29 cellular contexts compared by ENCODE assay signal in genomic region chr2:210054696-210055095, GRCh38.
"Had no signal": no experiment of that assay in that cellular context is flagged by ENCODE, and none has a peak within 500 bp of the region (broad histone marks: within the 10 kb centered on the region; RNA-seq: fewer than 3 reads in every experiment).

No MANE protein-coding gene starts in this region.

- H3K4me1 Mint-ChIP-seq: stimulated activated effector memory CD8-positive, alpha-beta T cell treated with anti-CD3 and anti-CD28 coated beads, Interleukin-12 subunit alpha, Interleukin-12 subunit beta, amount 100 ng/mL, for 72 hours; stimulated activated memory B cell treated with anti-CD40 and anti-IgM and Interleukin-4, amounts not matched to agents 10 μg/mL and 1 μg/mL and 100 μg/mL, for 72 hours; stimulated activated naive B cell treated with anti-CD40 and anti-IgM and Interleukin-4, amounts not matched to agents 10 μg/mL and 1 μg/mL and 100 μg/mL, for 72 hours; stimulated activated naive CD8-positive, alpha-beta T cell treated with anti-CD3 and anti-CD28 coated beads, Interleukin-15, amount 100 ng/mL, for 72 hours had no signal

- H3K9me3 ChIP-seq: suprapubic skin, testis, thyroid gland, upper lobe of right lung, uterus had no signal

- H3K4me3 Mint-ChIP-seq: stimulated activated effector memory CD8-positive, alpha-beta T cell treated with anti-CD3 and anti-CD28 coated beads, Interleukin-12 subunit alpha, Interleukin-12 subunit beta, amount 100 ng/mL, for 72 hours; stimulated activated memory B cell treated with anti-CD40 and anti-IgM and Interleukin-4, amounts not matched to agents 10 μg/mL and 1 μg/mL and 100 μg/mL, for 72 hours; stimulated activated naive B cell treated with anti-CD40 and anti-IgM and Interleukin-4, amounts not matched to agents 10 μg/mL and 1 μg/mL and 100 μg/mL, for 72 hours; stimulated activated naive CD8-positive, alpha-beta T cell treated with anti-CD3 and anti-CD28 coated beads, Interleukin-15, amount 100 ng/mL, for 72 hours; stimulated activated naive CD8-positive, alpha-beta T cell treated with anti-CD3 and anti-CD28 coated beads, Interleukin-15, Interleukin-2, amounts not matched to agents 100 ng/mL and 50 ng/mL, for 24 hours; type B pancreatic cell had no signal

- H3K36me3 Mint-ChIP-seq: stimulated activated effector memory CD8-positive, alpha-beta T cell treated with anti-CD3 and anti-CD28 coated beads, Interleukin-12 subunit alpha, Interleukin-12 subunit beta, amount 100 ng/mL, for 72 hours had no signal

- DNase-seq: stimulated activated CD4-positive, alpha-beta T cell treated with anti-CD3 and anti-CD28 coated beads, Interleukin-2, amount 100 ng/mL, for 48 hours; stimulated activated CD4-positive, alpha-beta T cell treated with anti-CD3 and anti-CD28 coated beads, Interleukin-4, amount 100 ng/mL, for 1 hour; stimulated activated CD4-positive, alpha-beta T cell treated with anti-CD3 and anti-CD28 coated beads, Interleukin-4, amount 100 ng/mL, for 24 hours; stimulated activated CD4-positive, alpha-beta T cell treated with anti-CD3 and anti-CD28 coated beads, Interleukin-4, amount 100 ng/mL, for 4 hours; stimulated activated CD8-positive, alpha-beta memory T cell treated with anti-CD3 and anti-CD28 coated beads, Interleukin-4, amount 100 ng/mL, for 48 hours; stimulated activated naive B cell treated with anti-CD40 and anti-IgM and Interleukin-4, amounts not matched to agents 10 μg/mL and 1 μg/mL and 100 μg/mL, for 72 hours; stimulated activated naive CD4-positive, alpha-beta T cell; stimulated activated naive CD4-positive, alpha-beta T cell treated with Interleukin-2 at 50 U/mL for 16 hours; stimulated activated naive CD8-positive, alpha-beta T cell treated with anti-CD3 and anti-CD28 coated beads, Interleukin-15, amount 100 ng/mL, for 72 hours; stimulated activated naive CD8-positive, alpha-beta T cell treated with anti-CD3 and anti-CD28 coated beads, Interleukin-15, Interleukin-2, amounts not matched to agents 100 U/mL and 50 U/mL, for 24 hours; stomach; substantia nigra; testis; thyroid gland; tibial artery; transverse colon; trophoblast cell; upper lobe of left lung; upper lobe of right lung; uterus had no signal

- H3K4me3 ChIP-seq: stomach, suprapubic skin, testis, thoracic aorta, thyroid gland, tibial artery, tibial nerve, transverse colon, upper lobe of left lung, upper lobe of right lung, uterus, vagina had no signal

- H3K36me3 ChIP-seq: thyroid gland, transverse colon, uterus had no signal

- H3K27ac ChIP-seq: stomach, suprapubic skin, testis, thoracic aorta, thyroid gland, tibial artery, tibial nerve, transverse colon, upper lobe of left lung, upper lobe of right lung, uterus, vagina had no signal

- H3K27ac Mint-ChIP-seq: stimulated activated effector memory CD8-positive, alpha-beta T cell treated with anti-CD3 and anti-CD28 coated beads, Interleukin-12 subunit alpha, Interleukin-12 subunit beta, amount 100 ng/mL, for 72 hours; stimulated activated memory B cell treated with anti-CD40 and anti-IgM and Interleukin-4, amounts not matched to agents 10 μg/mL and 1 μg/mL and 100 μg/mL, for 72 hours; stimulated activated naive B cell treated with anti-CD40 and anti-IgM and Interleukin-4, amounts not matched to agents 10 μg/mL and 1 μg/mL and 100 μg/mL, for 72 hours; stimulated activated naive CD8-positive, alpha-beta T cell treated with anti-CD3 and anti-CD28 coated beads, Interleukin-15, Interleukin-2, amounts not matched to agents 100 ng/mL and 50 ng/mL, for 24 hours; type B pancreatic cell had no signal

- ATAC-seq: stimulated activated effector memory CD8-positive, alpha-beta T cell treated with anti-CD3 and anti-CD28 coated beads, Interleukin-12 subunit alpha, Interleukin-12 subunit beta, amount 100 ng/mL, for 72 hours; stimulated activated memory B cell treated with anti-CD40 and anti-IgM and Interleukin-4, amounts not matched to agents 10 μg/mL and 1 μg/mL and 100 μg/mL, for 72 hours; stimulated activated naive B cell treated with anti-CD40 and anti-IgM and Interleukin-4, amounts not matched to agents 10 μg/mL and 1 μg/mL and 100 μg/mL, for 72 hours; stimulated activated naive CD8-positive, alpha-beta T cell treated with anti-CD3 and anti-CD28 coated beads, Interleukin-15, amount 100 ng/mL, for 72 hours; stimulated activated naive CD8-positive, alpha-beta T cell treated with anti-CD3 and anti-CD28 coated beads, Interleukin-15, Interleukin-2, amounts not matched to agents 100 U/mL and 50 U/mL, for 24 hours; upper lobe of right lung had no signal

- H3K4me1 ChIP-seq: stomach, suprapubic skin, testis, thyroid gland, tibial artery, tibial nerve, transverse colon, upper lobe of left lung, upper lobe of right lung, uterus, vagina had no signal

- H3K27me3 ChIP-seq: stomach, suprapubic skin, testis, thyroid gland, tibial artery, tibial nerve, transverse colon, upper lobe of left lung, upper lobe of right lung, uterus, vagina had no signal

- FAIRE-seq: urothelium cell line had no signal

- H3K27me3 Mint-ChIP-seq: stimulated activated memory B cell treated with anti-CD40 and anti-IgM and Interleukin-4, amounts not matched to agents 10 μg/mL and 1 μg/mL and 100 μg/mL, for 72 hours; stimulated activated naive B cell treated with anti-CD40 and anti-IgM and Interleukin-4, amounts not matched to agents 10 μg/mL and 1 μg/mL and 100 μg/mL, for 72 hours; stimulated activated naive CD8-positive, alpha-beta T cell treated with anti-CD3 and anti-CD28 coated beads, Interleukin-15, amount 100 ng/mL, for 72 hours; stimulated activated naive CD8-positive, alpha-beta T cell treated with anti-CD3 and anti-CD28 coated beads, Interleukin-15, Interleukin-2, amounts not matched to agents 100 ng/mL and 50 ng/mL, for 24 hours; type B pancreatic cell had no signal
